1 cellular context compared by ENCODE assay signal in genomic region chr17:34443832-34444469, GRCh38.
TF ChIP-seq lines count a peak whose summit lies in the region.

No MANE protein-coding gene starts in this region.

TF ChIP-seq in H1, 55 proteins besides CTCF, POLR2A, EP300 and RAD21 (continued from another document):
- no peak for TF ChIP-seq CHD7 (IDR thresholded peaks at IDR 0.05; ENCODE audit: insufficient replicate concordance, low read length)
- no peak for TF ChIP-seq SIN3A (conservative IDR thresholded peaks at IDR 0.05 in 1 of 2, IDR thresholded peaks at IDR 0.05 in 1 of 2; ENCODE audit: low read depth in 1 of 2, low read length in 2 of 2)
- no peak for TF ChIP-seq TAF7 (optimal IDR thresholded peaks at IDR 0.05; ENCODE audit: borderline replicate concordance, low read depth, low read length)
- no peak for TF ChIP-seq JUN (IDR thresholded peaks at IDR 0.05; ENCODE audit: low read depth, low read length)
